In the genomic region with DNA sequence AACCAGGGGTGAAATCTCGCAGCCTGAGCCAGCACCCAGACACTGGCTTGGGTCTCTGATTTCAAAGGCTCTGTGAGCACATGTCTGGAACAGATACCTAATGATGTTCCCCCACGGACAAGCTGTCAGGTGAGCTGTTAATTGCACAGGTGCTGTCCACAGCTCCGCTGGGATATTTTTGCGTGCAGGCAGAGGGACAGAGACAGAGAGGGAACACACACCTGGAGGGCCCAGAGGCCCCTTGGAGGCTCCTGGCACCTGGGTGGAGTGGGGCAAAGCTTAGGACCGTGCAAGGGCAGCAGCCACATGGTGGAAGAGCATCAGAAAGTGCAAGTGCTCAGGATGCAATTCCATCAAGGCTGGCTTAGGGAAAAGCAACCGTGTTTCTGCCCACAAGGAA, we compare ENCODE assay signal across 21 cellular contexts. TPM values are rescaled to one million over a fixed set of nuclear protein-coding genes. Genes with fewer than 3 reads are reported as not detected.
DNase-seq lines count a peak whose midpoint lies in the region; ATAC-seq and TF ChIP-seq lines count a peak whose summit lies in the region.
"Had no signal": no experiment of that assay in that cellular context is flagged by ENCODE, and none has a peak within 500 bp of the region (broad histone marks: within the 10 kb centered on the region; RNA-seq: fewer than 3 reads in every experiment).

No MANE protein-coding gene starts in this region.

- H3K36me3 ChIP-seq in upper lobe of right lung, result no peaks in the 10 kb centered on the region
- H3K36me3 ChIP-seq: SJCRH30 had no signal

- no peak for ATAC-seq in upper lobe of right lung
- no peak for ATAC-seq in HG03097 (IDR thresholded peaks at IDR 0.05; ENCODE audit: low FRiP score, unreplicated experiment)
- ATAC-seq: Panc1, T-cell had no signal

- no peaks in the 10 kb centered on the region for H3K9me3 Mint-ChIP-seq in activated naive CD4-positive, alpha-beta T cell treated with anti-CD3 and anti-CD28 coated beads, Interleukin-2, amount 50 U/mL, for 24 hours
- H3K9me3 Mint-ChIP-seq in activated naive CD4-positive, alpha-beta T cell treated with anti-CD3 and anti-CD28 coated beads for 36 hours, result no peaks in the 10 kb centered on the region
- H3K9me3 Mint-ChIP-seq: CD14-positive monocyte, T-cell had no signal

- TF ChIP-seq CTCF in upper lobe of right lung (IDR thresholded peaks at IDR 0.05), result no peak

- no peak for DNase-seq in activated naive CD4-positive, alpha-beta T cell treated with anti-CD3 and anti-CD28 coated beads for 36 hours
- DNase-seq in NCI-H2171 (lab: John Stamatoyannopoulos, UW), result peak; percentile 38
- peak; percentile 56 for DNase-seq in islet precursor cell
- DNase-seq in upper lobe of right lung, result peak; percentile 34
- DNase-seq in COLO829 (ENCODE audit: low spot score), result no peak
- DNase-seq: EL; GF-D8; GOT3; Karpas-422; MV-4-11; NCI-H1105 treated with DMSO at 0.1 percent for 48 hours; NCI-H187 treated with DMSO at 0.1 percent for 48 hours; NCI-H226; NK-92 treated with Interleukin-12 subunit alpha and Interleukin-12 subunit beta, amount 100 ng/mL, for 24 hours; SJCRH30; T-cell had no signal

- H3K36me3 Mint-ChIP-seq in activated naive CD4-positive, alpha-beta T cell treated with anti-CD3 and anti-CD28 coated beads, Interleukin-2, amount 50 U/mL, for 24 hours, result peaks cover 3% of the 10 kb centered on the region
- H3K36me3 Mint-ChIP-seq in activated naive CD4-positive, alpha-beta T cell treated with anti-CD3 and anti-CD28 coated beads for 36 hours (ENCODE audit: low read depth), result peaks cover 4% of the 10 kb centered on the region
- H3K36me3 Mint-ChIP-seq: CD14-positive monocyte had no signal

- intact Hi-C loops in activated naive CD4-positive, alpha-beta T cell treated with anti-CD3 and anti-CD28 coated beads for 36 hours (cut with micrococcal nuclease), result no loop called here
- intact Hi-C loops in upper lobe of right lung (cut with DNase I), result no loop called here

- no peaks in the 10 kb centered on the region for H3K27me3 Mint-ChIP-seq in activated naive CD4-positive, alpha-beta T cell treated with anti-CD3 and anti-CD28 coated beads, Interleukin-2, amount 50 U/mL, for 24 hours
- H3K27me3 Mint-ChIP-seq in activated naive CD4-positive, alpha-beta T cell treated with anti-CD3 and anti-CD28 coated beads for 36 hours (ENCODE audit: low read depth), result no peaks in the 10 kb centered on the region
- H3K27me3 Mint-ChIP-seq: B cell, T-cell had no signal

- H3K4me1 Mint-ChIP-seq in activated naive CD4-positive, alpha-beta T cell treated with anti-CD3 and anti-CD28 coated beads, Interleukin-2, amount 50 U/mL, for 24 hours, result peaks cover 45% of the 10 kb centered on the region
- H3K4me1 Mint-ChIP-seq in activated naive CD4-positive, alpha-beta T cell treated with anti-CD3 and anti-CD28 coated beads for 36 hours (ENCODE audit: low read depth), result peaks cover 20% of the 10 kb centered on the region

- H3K27ac Mint-ChIP-seq in activated naive CD4-positive, alpha-beta T cell treated with anti-CD3 and anti-CD28 coated beads, Interleukin-2, amount 50 U/mL, for 24 hours, result peak overlapping the region; percentile 52
- no peak overlapping the region for H3K27ac Mint-ChIP-seq in activated naive CD4-positive, alpha-beta T cell treated with anti-CD3 and anti-CD28 coated beads for 36 hours
- H3K27ac Mint-ChIP-seq: B cell, CD14-positive monocyte had no signal

- CTCF ChIA-PET in activated naive CD4-positive, alpha-beta T cell treated with anti-CD3 and anti-CD28 coated beads for 36 hours (lab: Charles Lee), result no interaction called here

- no peak overlapping the region for H3K4me3 Mint-ChIP-seq in activated naive CD4-positive, alpha-beta T cell treated with anti-CD3 and anti-CD28 coated beads, Interleukin-2, amount 50 U/mL, for 24 hours
- no peak overlapping the region for H3K4me3 Mint-ChIP-seq in activated naive CD4-positive, alpha-beta T cell treated with anti-CD3 and anti-CD28 coated beads for 36 hours
- H3K4me3 Mint-ChIP-seq: B cell, CD14-positive monocyte, T-cell had no signal

- H3K4me3 ChIP-seq in upper lobe of right lung, result no peak overlapping the region
- H3K4me3 ChIP-seq: SJCRH30 had no signal

- H3K9me3 ChIP-seq in upper lobe of right lung, result no peaks in the 10 kb centered on the region
- H3K9me3 ChIP-seq: SJCRH30 had no signal

- H3K4me1 ChIP-seq in upper lobe of right lung, result peaks cover 7% of the 10 kb centered on the region

- no peaks in the 10 kb centered on the region for H3K27me3 ChIP-seq in upper lobe of right lung
- H3K27me3 ChIP-seq: SJCRH30 had no signal

- no peak overlapping the region for H3K27ac ChIP-seq in upper lobe of right lung
- H3K27ac ChIP-seq: SJCRH30 had no signal

RNA-seq across cellular contexts. Expression of a gene that starts 57.3 kb away (rescaled TPM):
- 100 to 1,000 TPM; 159 to 177 TPM for total RNA-seq in activated naive CD4-positive, alpha-beta T cell treated with anti-CD3 and anti-CD28 coated beads for 36 hours
- total RNA-seq in upper lobe of right lung, result 124 TPM

Comparison
In these comparisons a context has a peak if more than half of its experiments do, and no peak if none do; other contexts are left out.
1. DNase-seq: peak in NCI-H2171 (single experiment), islet precursor cell (single experiment) and upper lobe of right lung (single experiment); none in activated naive CD4-positive, alpha-beta T cell treated with anti-CD3 and anti-CD28 coated beads for 36 hours (single experiment) and COLO829 (single experiment).